ENCODE assay signal across 10 cellular contexts in the genomic region with DNA sequence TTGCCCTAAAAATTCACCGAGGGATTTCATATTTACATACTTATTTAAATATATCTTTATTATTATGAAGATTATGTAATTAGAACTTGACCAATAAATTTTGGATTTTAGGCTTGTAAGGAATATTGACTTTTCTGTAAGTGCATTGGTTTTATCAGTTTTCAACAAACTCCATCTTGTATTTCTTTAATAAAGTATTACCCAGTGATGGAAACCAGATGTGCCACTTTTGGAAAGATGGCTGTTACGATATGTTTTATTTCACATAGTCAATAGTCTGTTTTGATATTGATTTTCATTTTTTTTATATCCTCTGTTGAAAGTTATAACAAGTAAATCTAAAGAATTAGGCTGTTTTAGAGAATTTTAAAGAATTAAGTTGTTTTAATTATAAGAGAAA. TPM values are rescaled to one million over a fixed set of nuclear protein-coding genes. Genes with fewer than 3 reads are reported as not detected.
DNase-seq lines count a peak whose midpoint lies in the region; ATAC-seq and TF ChIP-seq lines count a peak whose summit lies in the region.
"Had no signal": no experiment of that assay in that cellular context is flagged by ENCODE, and none has a peak within 500 bp of the region (broad histone marks: within the 10 kb centered on the region; RNA-seq: fewer than 3 reads in every experiment).

No MANE protein-coding gene starts in this region.

- intact Hi-C loops in CD4-positive, alpha-beta memory T cell (cut with micrococcal nuclease), result no loop called here
- intact Hi-C loops in mammary epithelial cell (cut with micrococcal nuclease), result no loop called here

- DNase-seq in CD4-positive, alpha-beta memory T cell, result no peak
- no peak for DNase-seq in LNCaP clone FGC (ENCODE audit: low read depth)
- DNase-seq in mammary epithelial cell, result no peak
- DNase-seq in neural progenitor cell (ENCODE audit: low spot score), result no peak
- no peak for DNase-seq in NOMO-1 (lab: John Stamatoyannopoulos, UW; ENCODE audit: unreplicated experiment in 2 of 2)
- no peak for DNase-seq in HT-29 (ENCODE audit: low spot score)
- DNase-seq: effector memory CD4-positive, alpha-beta T cell; NCI-H146 had no signal

- H3K4me2 ChIP-seq in mammary epithelial cell (ENCODE audit: insufficient read depth, low read depth, low read length) (peak overlapping the region; percentile 95), neural progenitor cell (peak overlapping the region; percentile 94)

- H3K4me1 Mint-ChIP-seq in CD4-positive, alpha-beta memory T cell, result peaks cover 19 to 35% (median 27%) of the 10 kb centered on the region in 4 donors
- H3K4me1 Mint-ChIP-seq in neural progenitor cell, result peaks cover 18% of the 10 kb centered on the region

- peaks cover 66% of the 10 kb centered on the region for H3K79me2 ChIP-seq in mammary epithelial cell (ENCODE audit: insufficient read depth, low read length)
- peaks cover 68% of the 10 kb centered on the region for H3K79me2 ChIP-seq in neural progenitor cell (ENCODE audit: low read depth)

- H3K9ac ChIP-seq in mammary epithelial cell (ENCODE audit: insufficient read depth, low read length) (no peak overlapping the region), neural progenitor cell (no peak overlapping the region)

- H2AFZ ChIP-seq in mammary epithelial cell (ENCODE audit: low read depth, low read length) (no peak overlapping the region), neural progenitor cell (replicated peaks) (no peak overlapping the region)

- POLR2A ChIA-PET in CD4-positive, alpha-beta memory T cell (lab: Charles Lee; ENCODE audit: partially characterized antibody), result no interaction called here

- peaks cover 9% of the 10 kb centered on the region for H3F3A ChIP-seq in neural progenitor cell (ENCODE audit: low read depth)

- H3K36me3 Mint-ChIP-seq in CD4-positive, alpha-beta memory T cell, result peaks cover 4 to 21% of the 10 kb centered on the region in 2 donors
- H3K36me3 Mint-ChIP-seq in neural progenitor cell, result no peaks in the 10 kb centered on the region

- peaks cover 42% of the 10 kb centered on the region for H3K4me1 ChIP-seq in CD4-positive, alpha-beta memory T cell (ENCODE audit: insufficient read depth, low read length)
- H3K4me1 ChIP-seq in mammary epithelial cell (ENCODE audit: insufficient read depth, low read length) (peaks cover 6% of the 10 kb centered on the region), neural progenitor cell (peaks cover 24% of the 10 kb centered on the region)

- H4K20me1 ChIP-seq in mammary epithelial cell (ENCODE audit: insufficient read depth, low read length), result no peaks in the 10 kb centered on the region
- peaks cover 17% of the 10 kb centered on the region for H4K20me1 ChIP-seq in neural progenitor cell (ENCODE audit: low read depth)

- H3K36me3 ChIP-seq in CD4-positive, alpha-beta memory T cell (ENCODE audit: insufficient read depth, low read length), result no peaks in the 10 kb centered on the region
- H3K36me3 ChIP-seq in mammary epithelial cell (ENCODE audit: insufficient read depth, low read length) (peaks cover 2% of the 10 kb centered on the region), neural progenitor cell (no peaks in the 10 kb centered on the region)

- TF ChIP-seq CTCF in LNCaP clone FGC (IDR thresholded peaks at IDR 0.05; ENCODE audit: control insufficient read depth, extremely low read depth, insufficient read depth) (no peak), mammary epithelial cell (conservative IDR thresholded peaks at IDR 0.05 in 1 of 2, IDR thresholded peaks at IDR 0.05 in 1 of 2; ENCODE audit: extremely low read depth in 1 of 2, insufficient read depth in 1 of 2, low read depth in 1 of 2, low read length in 2 of 2) (no peak), neural progenitor cell (IDR thresholded peaks at IDR 0.05) (no peak)

- 50% methylated on average over 2 of the region's 2 CpGs for WGBS in mammary epithelial cell (ENCODE audit: low coverage, missing lambda C conversion rate)

- dilution Hi-C loops in mammary epithelial cell (cut with HindIII; ENCODE audit: low sequenced_read_pairs), result no loop called here

- no peaks in the 10 kb centered on the region for H3K27me3 ChIP-seq in CD4-positive, alpha-beta memory T cell (ENCODE audit: insufficient read depth, low read length)
- H3K27me3 ChIP-seq in mammary epithelial cell (ENCODE audit: insufficient read depth, low read length) (no peaks in the 10 kb centered on the region), neural progenitor cell (no peaks in the 10 kb centered on the region)

- H3K27ac Mint-ChIP-seq in CD4-positive, alpha-beta memory T cell, result peak overlapping the region in 1 of 7 donors; percentile 59
- no peak overlapping the region for H3K27ac Mint-ChIP-seq in neural progenitor cell

- no peak overlapping the region for H3K4me3 ChIP-seq in CD4-positive, alpha-beta memory T cell (ENCODE audit: low read length in 2 of 2)
- H3K4me3 ChIP-seq in LNCaP clone FGC (ENCODE audit: low read depth, low read length) (peak overlapping the region; percentile 86), mammary epithelial cell (replicated peaks in 1 of 3; ENCODE audit: insufficient read depth in 1 of 3, low read depth in 2 of 3, low read length in 3 of 3) (peak overlapping the region; percentile 63 to 84 (median 81)), neural progenitor cell (peak overlapping the region; percentile 85)

- in situ Hi-C loops in mammary epithelial cell (cut with MboI; ENCODE audit: low sequenced_read_pairs in 2 of 2), result no loop called here

- H3K9me3 ChIP-seq in CD4-positive, alpha-beta memory T cell (ENCODE audit: control insufficient read depth in 1 of 2, low read length in 2 of 2), result no peaks in the 10 kb centered on the region
- no peaks in the 10 kb centered on the region for H3K9me3 ChIP-seq in mammary epithelial cell (replicated peaks; ENCODE audit: insufficient read depth, low read length)
- H3K9me3 ChIP-seq in neural progenitor cell (ENCODE audit: low read depth), result no peaks in the 10 kb centered on the region

- no TSS peak for BruUV-seq in mammary epithelial cell (replicated peaks; lab: Mats Ljungman, UMichigan)

- no peaks in the 10 kb centered on the region for H3K27me3 Mint-ChIP-seq in CD4-positive, alpha-beta memory T cell
- no peaks in the 10 kb centered on the region for H3K27me3 Mint-ChIP-seq in neural progenitor cell (ENCODE audit: insufficient read depth, low read depth)

- H3K4me3 Mint-ChIP-seq in CD4-positive, alpha-beta memory T cell, result peak overlapping the region in 6 of 8 donors; percentile 45 to 96 (median 92)
- H3K4me3 Mint-ChIP-seq in neural progenitor cell, result peak overlapping the region; percentile 95

- CTCF ChIA-PET in CD4-positive, alpha-beta memory T cell (lab: Charles Lee; ENCODE audit: partially characterized antibody), result no interaction called here
- CTCF ChIA-PET in mammary epithelial cell (lab: Charles Lee; ENCODE audit: low non-redundant PET), result no interaction called here

- no peak for ATAC-seq in GM19452 (IDR thresholded peaks at IDR 0.05; ENCODE audit: unreplicated experiment)
- ATAC-seq in HG03196 (IDR thresholded peaks at IDR 0.05; ENCODE audit: unreplicated experiment), result no peak

- H3K27ac ChIP-seq in CD4-positive, alpha-beta memory T cell (ENCODE audit: low read depth, low read length), result no peak overlapping the region
- H3K27ac ChIP-seq in mammary epithelial cell (ENCODE audit: insufficient read depth, low read depth, low read length), result no peak overlapping the region
- H3K27ac ChIP-seq in neural progenitor cell, result no peak overlapping the region

- peaks cover 0 to 7% (median 4%) of the 10 kb centered on the region in 8 donors for H3K9me3 Mint-ChIP-seq in CD4-positive, alpha-beta memory T cell
- peaks cover 7% of the 10 kb centered on the region for H3K9me3 Mint-ChIP-seq in neural progenitor cell

RNA-seq across cellular contexts. Expression of gene MON2, which starts 1.8 kb away (rescaled TPM):
- total RNA-seq in CD4-positive, alpha-beta memory T cell, result 10 to 100 TPM; 82.0 to 88.5 TPM
- polyA plus RNA-seq in CD4-positive, alpha-beta memory T cell, result 10 to 100 TPM; 13.5 to 20.2 TPM
- total RNA-seq in mammary epithelial cell, result 10 to 100 TPM; 39.5 to 45.1 TPM
- 2.7 TPM for polyA plus RNA-seq in mammary epithelial cell
- polyA minus RNA-seq in mammary epithelial cell, result 23.6 TPM
- 44.2 and 62.3 TPM in 2 replicates for total RNA-seq in neural progenitor cell (ENCODE audit: low replicate concordance)
- total RNA-seq in HT-29 (2014; rRNA removed; shearing (Covaris generic)), result 6.6 and 8.5 TPM in 2 replicates

Comparison
In these comparisons a context has a peak if more than half of its experiments do, and no peak if none do; other contexts are left out.
1. H3K4me3 ChIP-seq: peak in LNCaP clone FGC (single experiment), mammary epithelial cell (3 of 3) and neural progenitor cell (single experiment); none in CD4-positive, alpha-beta memory T cell (0 of 2).